In genomic region chr16:8625491-8626087, GRCh38 we compare ENCODE assay signal across 25 cellular contexts. TPM values are rescaled to one million over a fixed set of nuclear protein-coding genes. Genes with fewer than 3 reads are reported as not detected.
DNase-seq lines count a peak whose midpoint lies in the region; ATAC-seq, FAIRE-seq and TF ChIP-seq lines count a peak whose summit lies in the region.
"Had no signal": no experiment of that assay in that cellular context is flagged by ENCODE, and none has a peak within 500 bp of the region (broad histone marks: within the 10 kb centered on the region; RNA-seq: fewer than 3 reads in every experiment).

No MANE protein-coding gene starts in this region.

- DNase-seq in CD14-positive monocyte (ENCODE audit: low spot score) (no peak), sigmoid colon (peak; percentile 21), NCI-H187 (lab: John Stamatoyannopoulos, UW) (no peak), D721Med (ENCODE audit: insufficient read length, low spot score) (no peak)
- DNase-seq: 8988T; ACHN; AML-193; BE2C; CD4-positive, alpha-beta T cell; CD8-positive, alpha-beta memory T cell; DMS53; DMS79 treated with DMSO at 0.1 percent for 48 hours; GF-D8; GOT3; HFFc6 had no signal

- H3K27ac ChIP-seq in BLaER1, result peak overlapping the region; percentile 66; the same call in 1 of the 2 replicates
- no peak overlapping the region for H3K27ac ChIP-seq in sigmoid colon
- H3K27ac ChIP-seq: A549, C4-2B had no signal

- TF ChIP-seq CTCF in CD14-positive monocyte (IDR thresholded peaks at IDR 0.05), result no peak
- no peak for TF ChIP-seq CTCF in sigmoid colon (IDR thresholded peaks at IDR 0.05)
- no peak for TF ChIP-seq CTCF in D721Med (IDR thresholded peaks at IDR 0.05; ENCODE audit: insufficient read depth, missing control alignments)

- H3K36me3 Mint-ChIP-seq in CD14-positive monocyte, result peaks cover 61 to 65% of the 10 kb centered on the region in 2 donors

- H3K4me2 ChIP-seq in BLaER1, result peak overlapping the region; percentile 79
- H3K4me2 ChIP-seq: A549 had no signal

- H3K27me3 Mint-ChIP-seq in CD14-positive monocyte (ENCODE audit: low read depth in 3 of 3), result peaks cover 0 to 4% (median 1%) of the 10 kb centered on the region in 3 donors
- H3K27me3 Mint-ChIP-seq: CD4-positive, alpha-beta T cell; CD8-positive, alpha-beta memory T cell had no signal

- intact Hi-C loops in CD14-positive monocyte (cut with micrococcal nuclease), result no loop called here
- intact Hi-C loops in sigmoid colon (cut with DNase I), result no loop called here

- H3K27me3 ChIP-seq in BLaER1 (no peaks in the 10 kb centered on the region), sigmoid colon (no peaks in the 10 kb centered on the region)
- H3K27me3 ChIP-seq: BE2C had no signal

- H3K4me3 ChIP-seq in BLaER1, result no peak overlapping the region
- no peak overlapping the region for H3K4me3 ChIP-seq in sigmoid colon
- H3K4me3 ChIP-seq: A549, HAP-1 had no signal

- H3K36me3 ChIP-seq in BLaER1 (peaks cover 71% of the 10 kb centered on the region), sigmoid colon (peaks cover 25 to 55% (median 46%) of the 10 kb centered on the region in 4 donors)

- no peak for TF ChIP-seq EP300 in sigmoid colon (IDR thresholded peaks at IDR 0.05)

- TF ChIP-seq POLR2A in sigmoid colon (IDR thresholded peaks at IDR 0.05), result no peak

- H3K9me3 Mint-ChIP-seq in CD14-positive monocyte, result peaks cover 0 to 3% (median 0%) of the 10 kb centered on the region in 7 donors
- H3K9me3 Mint-ChIP-seq: CD4-positive, alpha-beta T cell; CD8-positive, alpha-beta memory T cell; HFFc6 had no signal

- H3K4me1 Mint-ChIP-seq in CD14-positive monocyte, result peaks cover 25% of the 10 kb centered on the region

- H3K4me1 ChIP-seq in BLaER1, result peaks cover 90% of the 10 kb centered on the region
- H3K4me1 ChIP-seq in sigmoid colon, result peaks cover 0 to 20% (median 10%) of the 10 kb centered on the region in 4 donors
- H3K4me1 ChIP-seq: BE2C, HAP-1 had no signal

- FAIRE-seq in D721Med (lab: Jason Lieb, UNC), result no peak
- FAIRE-seq: A549, GM12891, GM18507, H54 had no signal

- H3K27ac Mint-ChIP-seq in CD14-positive monocyte, result peak overlapping the region in 4 of 7 donors; percentile 50 to 79 (median 66)
- H3K27ac Mint-ChIP-seq: CD4-positive, alpha-beta T cell; HFFc6 had no signal

- WGBS in sigmoid colon, 2 donors, result 95 to 96% methylated on average over 10 of the region's 10 CpGs

- ATAC-seq in GM19351 (IDR thresholded peaks at IDR 0.05; ENCODE audit: unreplicated experiment), result no peak
- ATAC-seq: A549 had no signal

- H3K9me3 ChIP-seq in BLaER1, result no peaks in the 10 kb centered on the region
- no peaks in the 10 kb centered on the region for H3K9me3 ChIP-seq in sigmoid colon
- H3K9me3 ChIP-seq: A549, BE2C, HAP-1 had no signal

- H4K20me1 ChIP-seq in BLaER1, result peaks cover 74% of the 10 kb centered on the region

- no peak overlapping the region for H3K4me3 Mint-ChIP-seq in CD14-positive monocyte
- H3K4me3 Mint-ChIP-seq: HFFc6 had no signal

- H3K9ac ChIP-seq in BLaER1, result no peak overlapping the region; the same call in 1 of the 2 replicates

RNA-seq across cellular contexts. Expression of gene METTL22, which starts 4.1 kb away (rescaled TPM):
- polyA plus RNA-seq in CD14-positive monocyte (10 to 100 TPM; 36.0 to 44.0 TPM), sigmoid colon (10 to 100 TPM in 2 of 3 donors, 1 to 10 TPM in 1; 8.6 to 17.2 (median 11.4) TPM)
- total RNA-seq in sigmoid colon, result 10 to 100 TPM; 25.3 to 55.1 (median 35.1) TPM

RNA-seq across cellular contexts. Expression of gene TMEM114, which starts 35.3 kb away (rescaled TPM):
- polyA plus RNA-seq in CD14-positive monocyte (not detected), sigmoid colon (not detected)
- not detected for total RNA-seq in sigmoid colon
- total RNA-seq: CD4-positive, alpha-beta T cell; CD8-positive, alpha-beta memory T cell; Daoy; G401; HFFc6 had no signal
- polyA plus RNA-seq: A549; CD8-positive, alpha-beta memory T cell had no signal

RNA-seq across cellular contexts. Expression of gene ABAT, which starts 48.8 kb away (rescaled TPM):
- 1 to 10 TPM; 4.9 to 8.7 TPM for polyA plus RNA-seq in CD14-positive monocyte
- total RNA-seq in sigmoid colon, result 1 to 10 TPM; 4.1 to 8.3 (median 6.0) TPM
- polyA plus RNA-seq in sigmoid colon, result 10 to 100 TPM in 1 of 3 donors, 1 to 10 TPM in 2; 8.2 to 12.0 (median 9.6) TPM
